Comparison of ENCODE assay signal across 8 cellular contexts in the genomic region with DNA sequence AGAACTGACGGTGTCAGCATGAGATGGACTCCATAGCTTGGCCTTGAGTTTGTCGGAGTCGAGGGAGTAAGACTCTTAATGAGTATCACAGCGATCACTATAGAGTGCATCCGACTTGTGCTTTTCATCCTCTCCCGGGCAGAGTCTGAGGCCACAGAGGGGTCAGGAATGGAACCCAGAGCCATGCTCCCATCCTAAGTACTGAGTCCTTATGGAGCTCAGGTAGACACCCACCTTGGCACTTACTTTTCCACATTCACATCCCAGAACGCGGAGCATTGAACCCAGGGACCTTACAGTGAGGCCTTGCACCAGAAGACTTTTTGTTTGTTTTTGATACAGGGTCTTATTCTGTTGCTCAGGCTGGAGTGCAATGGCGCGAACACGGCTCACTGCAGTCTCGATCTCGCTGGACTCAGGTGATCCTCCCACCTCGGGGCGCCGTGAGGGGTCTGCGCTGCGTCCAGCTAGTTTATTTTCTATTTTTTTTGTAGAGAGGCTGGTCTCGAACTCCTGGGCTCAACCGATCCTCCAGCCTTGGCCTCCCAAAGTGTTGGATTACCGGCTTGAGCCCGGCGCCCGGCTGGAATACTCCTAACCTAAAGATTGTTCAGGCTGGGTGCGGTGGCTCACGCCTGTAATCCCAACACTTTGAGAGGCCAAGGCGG. TPM values are rescaled to one million over a fixed set of nuclear protein-coding genes. Genes with fewer than 3 reads are reported as not detected.
DNase-seq lines count a peak whose midpoint lies in the region; ATAC-seq and TF ChIP-seq lines count a peak whose summit lies in the region.

No MANE protein-coding gene starts in this region.

- DNase-seq in GM12864 (ENCODE audit: low read depth) (no peak), fibroblast of mammary gland (ENCODE audit: low read depth) (peak; percentile 28), osteoblast (ENCODE audit: insufficient read length, low spot score, missing footprints) (no peak), pons (ENCODE audit: low spot score) (no peak), putamen (ENCODE audit: low spot score) (no peak), cerebellar nuclear complex (lab: John Stamatoyannopoulos, UW) (no peak)

- peaks cover 19% of the 10 kb centered on the region for H3K4me1 ChIP-seq in osteoblast (ENCODE audit: insufficient read depth, low read length)

- peak overlapping the region; percentile 64 for H3K27ac ChIP-seq in osteoblast (ENCODE audit: low read depth, low read length)

- H3K27me3 ChIP-seq in osteoblast (ENCODE audit: insufficient read depth, low read length): no peaks in the 10 kb centered on the region

- H3K4me3 ChIP-seq in GM12864 (ENCODE audit: low read depth, low read length): peak overlapping the region; percentile 97
- H3K4me3 ChIP-seq in fibroblast of mammary gland (ENCODE audit: control insufficient read depth, low read depth, low read length): peak overlapping the region; percentile 72
- peak overlapping the region; percentile 82 for H3K4me3 ChIP-seq in osteoblast (ENCODE audit: insufficient read depth, low read length)

- peak; percentile 27 for ATAC-seq in HG02852 (IDR thresholded peaks at IDR 0.05; ENCODE audit: unreplicated experiment)
- ATAC-seq in SK-N-SH treated with all-trans-retinoic acid at 6 μM for 48 hours: peak; percentile 52

- peaks cover 64% of the 10 kb centered on the region for H3K79me2 ChIP-seq in osteoblast (ENCODE audit: insufficient read depth, low read length)

- TF ChIP-seq CTCF in GM12864 (IDR thresholded peaks at IDR 0.05; ENCODE audit: low read depth, low read length, missing control alignments): no peak
- TF ChIP-seq CTCF in fibroblast of mammary gland (conservative IDR thresholded peaks at IDR 0.05; ENCODE audit: control insufficient read depth, insufficient read depth, low read depth, low read length): no peak
- no peak for TF ChIP-seq CTCF in osteoblast (IDR thresholded peaks at IDR 0.05; ENCODE audit: extremely low read depth, low read depth, low read length)

- peaks cover 35% of the 10 kb centered on the region for H4K20me1 ChIP-seq in osteoblast (ENCODE audit: insufficient read depth, low read length)

- H3K4me2 ChIP-seq in osteoblast (ENCODE audit: insufficient read depth, low read length): peak overlapping the region; percentile 89

- H2AFZ ChIP-seq in osteoblast (ENCODE audit: low read length): peak overlapping the region; percentile 87

- H3K36me3 ChIP-seq in osteoblast (ENCODE audit: insufficient read depth, low read length): peaks cover 17% of the 10 kb centered on the region

- H3K9me3 ChIP-seq in osteoblast (ENCODE audit: low read depth, low read length): no peaks in the 10 kb centered on the region

TF ChIP-seq in SK-N-SH treated with all-trans-retinoic acid at 6 μM for 48 hours, 23 proteins besides CTCF, POLR2A, EP300 and RAD21:
- no peak for TF ChIP-seq POU6F1 (CRISPR knock-in tag; IDR thresholded peaks at IDR 0.05; ENCODE audit: borderline replicate concordance, low read depth)
- no peak for TF ChIP-seq PPARA (CRISPR knock-in tag; IDR thresholded peaks at IDR 0.05; ENCODE audit: borderline replicate concordance)
- TF ChIP-seq ZNF70 (CRISPR knock-in tag; IDR thresholded peaks at IDR 0.05): no peak
- TF ChIP-seq ESRRG (CRISPR knock-in tag; IDR thresholded peaks at IDR 0.05): no peak
- TF ChIP-seq ZNF8 (CRISPR knock-in tag; IDR thresholded peaks at IDR 0.05): no peak
- TF ChIP-seq RARB (CRISPR knock-in tag; IDR thresholded peaks at IDR 0.05): no peak
- TF ChIP-seq, protein P1, sequence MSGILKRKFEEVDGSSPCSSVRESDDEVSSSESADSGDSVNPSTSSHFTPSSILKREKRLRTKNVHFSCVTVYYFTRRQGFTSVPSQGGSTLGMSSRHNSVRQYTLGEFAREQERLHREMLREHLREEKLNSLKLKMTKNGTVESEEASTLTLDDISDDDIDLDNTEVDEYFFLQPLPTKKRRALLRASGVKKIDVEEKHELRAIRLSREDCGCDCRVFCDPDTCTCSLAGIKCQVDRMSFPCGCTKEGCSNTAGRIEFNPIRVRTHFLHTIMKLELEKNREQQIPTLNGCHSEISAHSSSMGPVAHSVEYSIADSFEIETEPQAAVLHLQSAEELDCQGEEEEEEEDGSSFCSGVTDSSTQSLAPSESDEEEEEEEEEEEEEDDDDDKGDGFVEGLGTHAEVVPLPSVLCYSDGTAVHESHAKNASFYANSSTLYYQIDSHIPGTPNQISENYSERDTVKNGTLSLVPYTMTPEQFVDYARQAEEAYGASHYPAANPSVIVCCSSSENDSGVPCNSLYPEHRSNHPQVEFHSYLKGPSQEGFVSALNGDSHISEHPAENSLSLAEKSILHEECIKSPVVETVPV (CRISPR knock-in tag; IDR thresholded peaks at IDR 0.05): no peak
- TF ChIP-seq OSR1 (CRISPR knock-in tag; IDR thresholded peaks at IDR 0.05): no peak
- no peak for TF ChIP-seq BACH2 (CRISPR knock-in tag; IDR thresholded peaks at IDR 0.05; ENCODE audit: borderline replicate concordance)
- no peak for TF ChIP-seq ZNF565 (CRISPR knock-in tag; conservative IDR thresholded peaks at IDR 0.05; ENCODE audit: low read depth)
- TF ChIP-seq ISL1 (CRISPR knock-in tag; IDR thresholded peaks at IDR 0.05): no peak
- TF ChIP-seq, protein P2, sequence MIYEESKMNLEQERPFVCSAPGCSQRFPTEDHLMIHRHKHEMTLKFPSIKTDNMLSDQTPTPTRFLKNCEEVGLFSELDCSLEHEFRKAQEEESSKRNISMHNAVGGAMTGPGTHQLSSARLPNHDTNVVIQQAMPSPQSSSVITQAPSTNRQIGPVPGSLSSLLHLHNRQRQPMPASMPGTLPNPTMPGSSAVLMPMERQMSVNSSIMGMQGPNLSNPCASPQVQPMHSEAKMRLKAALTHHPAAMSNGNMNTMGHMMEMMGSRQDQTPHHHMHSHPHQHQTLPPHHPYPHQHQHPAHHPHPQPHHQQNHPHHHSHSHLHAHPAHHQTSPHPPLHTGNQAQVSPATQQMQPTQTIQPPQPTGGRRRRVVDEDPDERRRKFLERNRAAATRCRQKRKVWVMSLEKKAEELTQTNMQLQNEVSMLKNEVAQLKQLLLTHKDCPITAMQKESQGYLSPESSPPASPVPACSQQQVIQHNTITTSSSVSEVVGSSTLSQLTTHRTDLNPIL (CRISPR knock-in tag; IDR thresholded peaks at IDR 0.05; ENCODE audit: low read depth): no peak

RNA-seq across cellular contexts. Expression of gene SRSF9, which starts 0.7 kb away (rescaled TPM):
- total RNA-seq in osteoblast: 103 and 107 TPM in 2 replicates

RNA-seq across cellular contexts. Expression of gene GATC, which starts 24.0 kb away (rescaled TPM):
- 14.5 and 20.0 TPM in 2 replicates for total RNA-seq in osteoblast

RNA-seq across cellular contexts. Expression of gene TRIAP1, which starts 24.1 kb away (rescaled TPM):
- 19.2 and 19.9 TPM in 2 replicates for total RNA-seq in osteoblast

RNA-seq across cellular contexts. Expression of gene DYNLL1, which starts 25.6 kb away (rescaled TPM):
- total RNA-seq in osteoblast: 162 and 168 TPM in 2 replicates

RNA-seq across cellular contexts. Expression of gene COX6A1, which starts 32.4 kb away (rescaled TPM):
- 224 and 256 TPM in 2 replicates for total RNA-seq in osteoblast
